35 cellular contexts compared by ENCODE assay signal in genomic region chr5:100616981-100617380, GRCh38.
"Had no signal": no experiment of that assay in that cellular context is flagged by ENCODE, and none has a peak within 500 bp of the region (broad histone marks: within the 10 kb centered on the region; RNA-seq: fewer than 3 reads in every experiment).

No MANE protein-coding gene starts in this region.

- H3K4me3 ChIP-seq: MG63 had no signal

- DNase-seq: Karpas-422, Kasumi-1, MG63, MM.1S, MV-4-11, NCI-H1048, NCI-H1092, NCI-H1092 treated with DMSO at 0.1 percent for 48 hours, NCI-H1105, NCI-H1105 treated with DMSO at 0.1 percent for 48 hours, NCI-H1417 treated with DMSO at 0.1 percent for 48 hours, NCI-H1436, NCI-H1436 treated with DMSO at 0.1 percent for 48 hours, NCI-H146, NCI-H1694, NCI-H1694 treated with DMSO at 0.1 percent for 48 hours, NCI-H187, NCI-H187 treated with DMSO at 0.1 percent for 48 hours, NCI-H1930, NCI-H2029, NCI-H2029 treated with DMSO at 0.1 percent for 48 hours, NCI-H2081, NCI-H2081 treated with DMSO at 0.1 percent for 48 hours, NCI-H2107, NCI-H2171, NCI-H2171 treated with DMSO at 0.1 percent for 48 hours, NCI-H2227 treated with DMSO at 0.1 percent for 48 hours, NCI-H226, NCI-H345, NCI-H446, NCI-H446 treated with DMSO at 0.1 percent for 48 hours, NCI-H510A, NCI-H510A treated with DMSO at 0.1 percent for 48 hours, NCI-H524, NCI-H524 treated with DMSO at 0.1 percent for 48 hours had no signal

- H3K36me3 ChIP-seq: MG63 had no signal

- H3K9me3 ChIP-seq: MG63 had no signal
